1 cellular context compared by ENCODE assay signal in the genomic region with DNA sequence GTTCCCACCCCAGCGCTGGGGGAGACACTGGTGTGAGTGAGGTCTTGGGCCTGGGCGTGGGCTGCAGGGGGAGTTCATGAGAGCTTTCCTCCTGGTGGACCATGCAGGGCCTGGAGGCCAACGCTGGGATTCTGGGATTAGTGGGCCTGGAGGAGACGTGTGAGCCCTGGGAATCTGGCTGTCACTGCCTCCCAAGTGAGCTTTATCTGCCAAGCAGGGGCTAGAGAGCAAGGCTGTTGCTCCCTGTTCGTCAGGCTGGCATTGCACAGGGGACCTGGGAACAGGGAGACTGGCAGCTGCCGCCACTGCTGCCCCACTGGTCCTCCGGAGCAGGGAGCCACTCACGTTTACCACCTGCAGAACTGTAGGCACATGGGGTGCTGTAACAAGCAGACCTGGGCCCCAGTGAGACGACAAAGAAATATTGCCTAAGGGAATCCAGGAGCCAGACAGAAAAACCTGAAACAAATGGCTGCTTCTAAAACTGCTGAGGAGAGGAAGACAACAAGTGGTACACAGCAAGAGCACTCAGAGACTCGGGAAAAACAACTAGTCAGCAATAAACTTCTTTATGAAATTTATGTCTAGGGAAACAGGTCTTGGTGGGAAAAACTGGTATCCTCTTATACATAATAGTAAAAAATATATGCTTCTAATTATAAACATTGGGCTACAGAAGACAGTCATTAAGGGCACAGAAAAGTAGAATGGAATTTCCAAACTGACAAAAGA.
TF ChIP-seq lines count a peak whose summit lies in the region.

No MANE protein-coding gene starts in this region.

TF ChIP-seq in HepG2, 621 proteins besides CTCF, POLR2A, EP300 and RAD21:
- TF ChIP-seq, protein P1, sequence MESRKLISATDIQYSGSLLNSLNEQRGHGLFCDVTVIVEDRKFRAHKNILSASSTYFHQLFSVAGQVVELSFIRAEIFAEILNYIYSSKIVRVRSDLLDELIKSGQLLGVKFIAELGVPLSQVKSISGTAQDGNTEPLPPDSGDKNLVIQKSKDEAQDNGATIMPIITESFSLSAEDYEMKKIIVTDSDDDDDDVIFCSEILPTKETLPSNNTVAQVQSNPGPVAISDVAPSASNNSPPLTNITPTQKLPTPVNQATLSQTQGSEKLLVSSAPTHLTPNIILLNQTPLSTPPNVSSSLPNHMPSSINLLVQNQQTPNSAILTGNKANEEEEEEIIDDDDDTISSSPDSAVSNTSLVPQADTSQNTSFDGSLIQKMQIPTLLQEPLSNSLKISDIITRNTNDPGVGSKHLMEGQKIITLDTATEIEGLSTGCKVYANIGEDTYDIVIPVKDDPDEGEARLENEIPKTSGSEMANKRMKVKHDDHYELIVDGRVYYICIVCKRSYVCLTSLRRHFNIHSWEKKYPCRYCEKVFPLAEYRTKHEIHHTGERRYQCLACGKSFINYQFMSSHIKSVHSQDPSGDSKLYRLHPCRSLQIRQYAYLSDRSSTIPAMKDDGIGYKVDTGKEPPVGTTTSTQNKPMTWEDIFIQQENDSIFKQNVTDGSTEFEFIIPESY (CRISPR knock-in tag; IDR thresholded peaks at IDR 0.05): 0 out of 2 replicates have a peak, but pooled peaks have one; percentile 45
- TF ChIP-seq ZNF768 (CRISPR knock-in tag; IDR thresholded peaks at IDR 0.05) (no peak; the same call in 1 of the 2 replicates), MAFK (conservative IDR thresholded peaks at IDR 0.05 in 1 of 2, IDR thresholded peaks at IDR 0.05 in 1 of 2; ENCODE audit: low read length in 2 of 2) (peak; percentile 95 to 97), KLF6 (CRISPR knock-in tag; IDR thresholded peaks at IDR 0.05) (no peak), MAFF (IDR thresholded peaks at IDR 0.05; ENCODE audit: low read depth, low read length) (peak; percentile 96)
- TF ChIP-seq, protein P2, sequence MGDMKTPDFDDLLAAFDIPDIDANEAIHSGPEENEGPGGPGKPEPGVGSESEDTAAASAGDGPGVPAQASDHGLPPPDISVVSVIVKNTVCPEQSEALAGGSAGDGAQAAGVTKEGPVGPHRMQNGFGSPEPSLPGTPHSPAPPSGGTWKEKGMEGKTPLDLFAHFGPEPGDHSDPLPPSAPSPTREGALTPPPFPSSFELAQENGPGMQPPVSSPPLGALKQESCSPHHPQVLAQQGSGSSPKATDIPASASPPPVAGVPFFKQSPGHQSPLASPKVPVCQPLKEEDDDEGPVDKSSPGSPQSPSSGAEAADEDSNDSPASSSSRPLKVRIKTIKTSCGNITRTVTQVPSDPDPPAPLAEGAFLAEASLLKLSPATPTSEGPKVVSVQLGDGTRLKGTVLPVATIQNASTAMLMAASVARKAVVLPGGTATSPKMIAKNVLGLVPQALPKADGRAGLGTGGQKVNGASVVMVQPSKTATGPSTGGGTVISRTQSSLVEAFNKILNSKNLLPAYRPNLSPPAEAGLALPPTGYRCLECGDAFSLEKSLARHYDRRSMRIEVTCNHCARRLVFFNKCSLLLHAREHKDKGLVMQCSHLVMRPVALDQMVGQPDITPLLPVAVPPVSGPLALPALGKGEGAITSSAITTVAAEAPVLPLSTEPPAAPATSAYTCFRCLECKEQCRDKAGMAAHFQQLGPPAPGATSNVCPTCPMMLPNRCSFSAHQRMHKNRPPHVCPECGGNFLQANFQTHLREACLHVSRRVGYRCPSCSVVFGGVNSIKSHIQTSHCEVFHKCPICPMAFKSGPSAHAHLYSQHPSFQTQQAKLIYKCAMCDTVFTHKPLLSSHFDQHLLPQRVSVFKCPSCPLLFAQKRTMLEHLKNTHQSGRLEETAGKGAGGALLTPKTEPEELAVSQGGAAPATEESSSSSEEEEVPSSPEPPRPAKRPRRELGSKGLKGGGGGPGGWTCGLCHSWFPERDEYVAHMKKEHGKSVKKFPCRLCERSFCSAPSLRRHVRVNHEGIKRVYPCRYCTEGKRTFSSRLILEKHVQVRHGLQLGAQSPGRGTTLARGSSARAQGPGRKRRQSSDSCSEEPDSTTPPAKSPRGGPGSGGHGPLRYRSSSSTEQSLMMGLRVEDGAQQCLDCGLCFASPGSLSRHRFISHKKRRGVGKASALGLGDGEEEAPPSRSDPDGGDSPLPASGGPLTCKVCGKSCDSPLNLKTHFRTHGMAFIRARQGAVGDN (CRISPR knock-in tag; IDR thresholded peaks at IDR 0.05): peak; percentile 19; the same call in 1 of the 2 replicates
- TF ChIP-seq, protein P3, sequence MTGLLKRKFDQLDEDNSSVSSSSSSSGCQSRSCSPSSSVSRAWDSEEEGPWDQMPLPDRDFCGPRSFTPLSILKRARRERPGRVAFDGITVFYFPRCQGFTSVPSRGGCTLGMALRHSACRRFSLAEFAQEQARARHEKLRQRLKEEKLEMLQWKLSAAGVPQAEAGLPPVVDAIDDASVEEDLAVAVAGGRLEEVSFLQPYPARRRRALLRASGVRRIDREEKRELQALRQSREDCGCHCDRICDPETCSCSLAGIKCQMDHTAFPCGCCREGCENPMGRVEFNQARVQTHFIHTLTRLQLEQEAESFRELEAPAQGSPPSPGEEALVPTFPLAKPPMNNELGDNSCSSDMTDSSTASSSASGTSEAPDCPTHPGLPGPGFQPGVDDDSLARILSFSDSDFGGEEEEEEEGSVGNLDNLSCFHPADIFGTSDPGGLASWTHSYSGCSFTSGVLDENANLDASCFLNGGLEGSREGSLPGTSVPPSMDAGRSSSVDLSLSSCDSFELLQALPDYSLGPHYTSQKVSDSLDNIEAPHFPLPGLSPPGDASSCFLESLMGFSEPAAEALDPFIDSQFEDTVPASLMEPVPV (CRISPR knock-in tag; IDR thresholded peaks at IDR 0.05): no peak
